ENCODE assay signal across 1 cellular context in the genomic region with DNA sequence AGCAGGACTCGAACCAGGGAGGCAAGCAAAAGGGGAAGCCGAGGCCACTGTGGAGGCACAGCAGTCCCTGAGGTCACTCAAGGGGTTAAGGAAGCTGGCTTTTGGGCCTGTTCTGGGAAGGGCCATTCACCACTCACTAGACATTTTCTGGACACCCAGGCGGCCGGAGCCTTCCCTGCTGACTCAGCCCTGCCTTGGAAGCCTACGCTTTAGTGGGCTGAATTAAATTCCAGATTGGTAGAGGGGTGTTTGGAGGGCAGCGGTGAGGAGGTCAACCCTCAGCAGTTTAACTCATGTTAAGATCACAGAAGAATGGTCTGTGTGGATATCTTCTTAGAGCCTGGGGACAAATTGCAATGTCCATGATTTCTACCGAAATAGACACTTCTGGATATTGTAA.
TF ChIP-seq lines count a peak whose summit lies in the region.

No MANE protein-coding gene starts in this region.

TF ChIP-seq in K562, 482 proteins besides CTCF, POLR2A, EP300 and RAD21 (continued from another document):
- TF ChIP-seq, protein P1, sequence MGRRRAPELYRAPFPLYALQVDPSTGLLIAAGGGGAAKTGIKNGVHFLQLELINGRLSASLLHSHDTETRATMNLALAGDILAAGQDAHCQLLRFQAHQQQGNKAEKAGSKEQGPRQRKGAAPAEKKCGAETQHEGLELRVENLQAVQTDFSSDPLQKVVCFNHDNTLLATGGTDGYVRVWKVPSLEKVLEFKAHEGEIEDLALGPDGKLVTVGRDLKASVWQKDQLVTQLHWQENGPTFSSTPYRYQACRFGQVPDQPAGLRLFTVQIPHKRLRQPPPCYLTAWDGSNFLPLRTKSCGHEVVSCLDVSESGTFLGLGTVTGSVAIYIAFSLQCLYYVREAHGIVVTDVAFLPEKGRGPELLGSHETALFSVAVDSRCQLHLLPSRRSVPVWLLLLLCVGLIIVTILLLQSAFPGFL (CRISPR knock-in tag; IDR thresholded peaks at IDR 0.05) = 0 out of 2 replicates have a peak, but pooled peaks have one; percentile 0
- TF ChIP-seq SMAD4 (CRISPR knock-in tag; conservative IDR thresholded peaks at IDR 0.05) (peak; percentile 42; the same call in 1 of the 2 replicates), RBM17 (IDR thresholded peaks at IDR 0.05; ENCODE audit: borderline replicate concordance, low read depth, low read length) (no peak), MYNN (IDR thresholded peaks at IDR 0.05) (0 out of 2 replicates have a peak, but pooled peaks have one; percentile 30), MYNN (CRISPR knock-in tag; IDR thresholded peaks at IDR 0.05) (no peak), EGR1 (conservative IDR thresholded peaks at IDR 0.05) (0 out of 2 replicates have a peak, but pooled peaks have one; percentile 21), SPI1 (IDR thresholded peaks at IDR 0.05; ENCODE audit: borderline replicate concordance, low read depth, low read length) (peak; percentile 28; the same call in 1 of the 2 replicates), NFE2 (IDR thresholded peaks at IDR 0.05; ENCODE audit: low read depth) (peak; percentile 20; the same call in 1 of the 2 replicates), C11orf30 (IDR thresholded peaks at IDR 0.05; ENCODE audit: low read depth) (peak; percentile 80)
